7 cellular contexts compared by ENCODE assay signal in genomic region chr15:85959573-85959972, GRCh38.
"Had no signal": no experiment of that assay in that cellular context is flagged by ENCODE, and none has a peak within 500 bp of the region (broad histone marks: within the 10 kb centered on the region; RNA-seq: fewer than 3 reads in every experiment).

No MANE protein-coding gene starts in this region.

- H3K36me3 ChIP-seq: HAP-1 had no signal

- H3K4me1 ChIP-seq: HAP-1 had no signal

- H3K9me3 ChIP-seq: HAP-1 had no signal

- ATAC-seq: HCT116, K562 had no signal

- H3K4me3 ChIP-seq: HAP-1, K562 had no signal

- FAIRE-seq: HTR-8/SVneo, K562 had no signal

- DNase-seq: GOT3, H7, IMR-90 had no signal
